ENCODE assay signal across 9 cellular contexts in the genomic region with DNA sequence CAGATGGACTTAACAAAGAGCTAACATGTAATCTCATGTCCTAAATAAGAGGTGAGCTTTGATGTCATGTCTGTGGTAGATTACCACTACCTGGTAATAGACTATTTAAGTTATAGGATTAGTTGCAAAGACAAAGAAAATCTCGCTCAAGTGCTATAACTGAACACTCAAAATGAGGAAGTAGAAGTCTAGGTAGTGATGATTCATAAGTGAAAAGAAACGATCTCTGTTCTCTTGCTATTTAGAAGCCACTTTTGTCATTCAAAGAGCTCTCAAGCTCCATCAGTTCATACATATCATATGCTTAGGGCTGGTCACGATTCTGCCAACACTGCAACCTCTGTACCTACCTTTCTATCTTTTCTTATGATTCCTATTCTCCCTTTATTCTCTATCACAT.
A peak's percentile ranks its signal among the peaks of the same experiment; 100 is the strongest.
DNase-seq lines count a peak whose midpoint lies in the region; ATAC-seq and FAIRE-seq lines count a peak whose summit lies in the region.
"Had no signal": no experiment of that assay in that cellular context is flagged by ENCODE, and none has a peak within 500 bp of the region (broad histone marks: within the 10 kb centered on the region; RNA-seq: fewer than 3 reads in every experiment).

No MANE protein-coding gene starts in this region.

- H3K36me3 Mint-ChIP-seq in immature natural killer cell, result no peaks in the 10 kb centered on the region

- no peak for FAIRE-seq in small intestine (lab: Jason Lieb, UNC)

- H3K9me3 ChIP-seq in small intestine (ENCODE audit: control insufficient read depth, low read depth), result no peaks in the 10 kb centered on the region

- no peak overlapping the region for H3K27ac ChIP-seq in small intestine (ENCODE audit: low read depth in 1 of 2, low read length in 1 of 2)

- DNase-seq in SKM-1 treated with dmso at 0.1 percent for 144 hours (lab: John Stamatoyannopoulos, UW; ENCODE audit: unreplicated experiment) (peak; percentile 78), iPS-NIHi11 (ENCODE audit: low spot score) (no peak), immature natural killer cell (no peak), small intestine (no peak)
- no peak for DNase-seq in stimulated activated CD4-positive, alpha-beta T cell treated with anti-CD3 and anti-CD28 coated beads, Interleukin-1b, Interleukin-23, amount 100 ng/mL, for 48 hours

- H3K27me3 Mint-ChIP-seq in immature natural killer cell (ENCODE audit: low read depth in 3 of 3), result peaks cover 0 to 2% (median 0%) of the 10 kb centered on the region in 3 donors

- no peaks in the 10 kb centered on the region for H3K36me3 ChIP-seq in small intestine (ENCODE audit: control insufficient read depth in 2 of 2, insufficient read depth in 2 of 2, low read length in 2 of 2)

- H3K4me3 ChIP-seq in small intestine (ENCODE audit: low read depth in 1 of 2, low read length in 2 of 2), result no peak overlapping the region

- WGBS in small intestine, 3 donors, result 20 to 39% (median 30%) methylated on average over 3 of the region's 3 CpGs

- H3K4me1 Mint-ChIP-seq in immature natural killer cell, result peaks cover 7 to 17% of the 10 kb centered on the region in 2 donors

- H3K27ac Mint-ChIP-seq in immature natural killer cell, result no peak overlapping the region
- H3K27ac Mint-ChIP-seq: T-helper 1 cell treated with Interleukin-12 subunit alpha and Interleukin-12 subunit beta and Interleukin-4 antibody, amounts not matched to agents 30 μg/mL and 1 μg/mL, for 36 hours had no signal

- no peak overlapping the region for H3K4me3 Mint-ChIP-seq in immature natural killer cell
- H3K4me3 Mint-ChIP-seq: T-helper 1 cell treated with Interleukin-12 subunit alpha and Interleukin-12 subunit beta and Interleukin-4 antibody, amounts not matched to agents 30 μg/mL and 1 μg/mL, for 36 hours had no signal

- ATAC-seq in GM18517 (IDR thresholded peaks at IDR 0.05; ENCODE audit: unreplicated experiment), result peak; percentile 100
- ATAC-seq in GM21515 (IDR thresholded peaks at IDR 0.05; ENCODE audit: unreplicated experiment), result peak; percentile 99
- peak; percentile 99 for ATAC-seq in HG03342 (IDR thresholded peaks at IDR 0.05; ENCODE audit: unreplicated experiment)

- H3K4me1 ChIP-seq in small intestine (ENCODE audit: control insufficient read depth in 2 of 2, insufficient read depth in 1 of 2, low read depth in 1 of 2, low read length in 1 of 2), result no peaks in the 10 kb centered on the region

- no peaks in the 10 kb centered on the region for H3K27me3 ChIP-seq in small intestine (ENCODE audit: control insufficient read depth in 2 of 2, insufficient read depth in 2 of 2, low read length in 2 of 2)

- H3K9me3 Mint-ChIP-seq in immature natural killer cell, result peaks cover 0 to 5% (median 0%) of the 10 kb centered on the region in 6 donors
- H3K9me3 Mint-ChIP-seq: T-helper 1 cell treated with Interleukin-12 subunit alpha and Interleukin-12 subunit beta and Interleukin-4 antibody, amounts not matched to agents 30 μg/mL and 1 μg/mL, for 36 hours had no signal
